ENCODE assay signal across 17 cellular contexts in the genomic region with DNA sequence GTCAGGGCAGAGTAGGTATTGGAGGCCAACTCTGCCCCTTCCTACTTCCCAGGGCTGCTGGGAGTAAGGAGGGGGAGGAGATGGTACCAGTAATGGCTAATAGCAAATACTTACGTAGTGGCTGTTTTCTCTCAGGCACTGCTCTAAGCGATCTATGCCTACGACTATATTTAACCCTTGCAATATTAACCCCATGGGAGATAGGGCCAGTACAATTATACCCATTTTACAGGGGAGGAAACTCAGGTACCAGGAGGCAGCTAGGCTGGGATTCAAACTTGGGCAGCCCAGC. TPM values are rescaled to one million over a fixed set of nuclear protein-coding genes. Genes with fewer than 3 reads are reported as not detected.
DNase-seq lines count a peak whose midpoint lies in the region; ATAC-seq, FAIRE-seq and TF ChIP-seq lines count a peak whose summit lies in the region.
"Had no signal": no experiment of that assay in that cellular context is flagged by ENCODE, and none has a peak within 500 bp of the region (broad histone marks: within the 10 kb centered on the region; RNA-seq: fewer than 3 reads in every experiment).

No MANE protein-coding gene starts in this region.

- H2AFZ ChIP-seq in osteoblast (ENCODE audit: low read length): no peak overlapping the region

- DNase-seq in DMS53 (lab: John Stamatoyannopoulos, UW) (peak; percentile 16), DMS53 treated with DMSO at 0.1 percent for 48 hours (lab: John Stamatoyannopoulos, UW; ENCODE audit: unreplicated experiment) (no peak), GM12892 (ENCODE audit: insufficient read length) (peak; percentile 10), T-helper 17 cell (no peak), osteoblast (ENCODE audit: insufficient read length, low spot score, missing footprints) (peak; percentile 61), NCI-H2107 (lab: John Stamatoyannopoulos, UW) (no peak)
- DNase-seq: NCI-H1436 treated with DMSO at 0.1 percent for 48 hours, NCI-H446 treated with DMSO at 0.1 percent for 48 hours, SIG-M5 had no signal

- H3K36me3 Mint-ChIP-seq in T-helper 17 cell (ENCODE audit: low read depth): no peaks in the 10 kb centered on the region
- H3K36me3 Mint-ChIP-seq: IgD-negative memory B cell had no signal

- no peaks in the 10 kb centered on the region for H3K27me3 Mint-ChIP-seq in T-helper 17 cell
- H3K27me3 Mint-ChIP-seq: IgD-negative memory B cell had no signal

- H3K4me1 ChIP-seq in osteoblast (ENCODE audit: insufficient read depth, low read length): no peaks in the 10 kb centered on the region
- H3K4me1 ChIP-seq: Caco-2 had no signal

- H4K20me1 ChIP-seq in osteoblast (ENCODE audit: insufficient read depth, low read length): no peaks in the 10 kb centered on the region

- no peak overlapping the region for H3K4me2 ChIP-seq in osteoblast (ENCODE audit: insufficient read depth, low read length)

- FAIRE-seq in GM12892 (lab: Jason Lieb, UNC): peak; percentile 38
- FAIRE-seq: H54 had no signal

- no peak overlapping the region for H3K4me3 ChIP-seq in osteoblast (ENCODE audit: insufficient read depth, low read length)

- no peaks in the 10 kb centered on the region for H3K79me2 ChIP-seq in osteoblast (ENCODE audit: insufficient read depth, low read length)

- TF ChIP-seq POLR2A in GM12892 (IDR thresholded peaks at IDR 0.05; ENCODE audit: low read depth, low read length): no peak

- H3K9me3 ChIP-seq in T-helper 17 cell (ENCODE audit: control insufficient read depth, low read length, poor library complexity, severe bottlenecking) (no peaks in the 10 kb centered on the region), osteoblast (ENCODE audit: low read depth, low read length) (no peaks in the 10 kb centered on the region)
- H3K9me3 ChIP-seq: Caco-2 had no signal

- no peaks in the 10 kb centered on the region for H3K36me3 ChIP-seq in osteoblast (ENCODE audit: insufficient read depth, low read length)

- ATAC-seq in T-helper 17 cell (no peak), GM21576 (IDR thresholded peaks at IDR 0.05; ENCODE audit: unreplicated experiment) (no peak), GM18861 (IDR thresholded peaks at IDR 0.05; ENCODE audit: unreplicated experiment) (no peak)

- no peak overlapping the region for H3K4me3 Mint-ChIP-seq in T-helper 17 cell
- H3K4me3 Mint-ChIP-seq: HFFc6, IgD-negative memory B cell had no signal

- no peak overlapping the region for H3K27ac ChIP-seq in osteoblast (ENCODE audit: low read depth, low read length)
- H3K27ac ChIP-seq: 22Rv1, HL-60 had no signal

- H3K27ac Mint-ChIP-seq in T-helper 17 cell: peak overlapping the region; percentile 45
- H3K27ac Mint-ChIP-seq: HFFc6, IgD-negative memory B cell had no signal

- H3K27me3 ChIP-seq in osteoblast (ENCODE audit: insufficient read depth, low read length): no peaks in the 10 kb centered on the region

- H3K4me1 Mint-ChIP-seq in T-helper 17 cell: peaks cover 2% of the 10 kb centered on the region

- no peak for TF ChIP-seq CTCF in osteoblast (IDR thresholded peaks at IDR 0.05; ENCODE audit: extremely low read depth, low read depth, low read length)

RNA-seq across cellular contexts. Expression of gene RMI2, which starts 50.6 kb away (rescaled TPM):
- 25.7 TPM for polyA plus RNA-seq in GM12892 (2012; ENCODE audit: missing spikeins)
- total RNA-seq in T-helper 17 cell (1 to 10 TPM; 1.4 to 2.1 TPM), osteoblast (1.4 and 1.8 TPM in 2 replicates)

Comparison
In these comparisons a context has a peak if more than half of its experiments do, and no peak if none do; other contexts are left out.
1. DNase-seq: peak in DMS53 (single experiment), GM12892 (single experiment) and osteoblast (single experiment); none in DMS53 treated with DMSO at 0.1 percent for 48 hours (single experiment), T-helper 17 cell (0 of 3) and NCI-H2107 (single experiment).